9 cellular contexts compared by ENCODE assay signal in genomic region chr17:7235693-7236665, GRCh38. TPM values are rescaled to one million over a fixed set of nuclear protein-coding genes. Genes with fewer than 3 reads are reported as not detected.
DNase-seq lines count a peak whose midpoint lies in the region; ATAC-seq and TF ChIP-seq lines count a peak whose summit lies in the region.
"Had no signal": no experiment of that assay in that cellular context is flagged by ENCODE, and none has a peak within 500 bp of the region (broad histone marks: within the 10 kb centered on the region; RNA-seq: fewer than 3 reads in every experiment).

No MANE protein-coding gene starts in this region.

- CTCF ChIA-PET in PC-3 (lab: Charles Lee), result no interaction called here

- no peak for TF ChIP-seq CTCF in PC-3 (conservative IDR thresholded peaks at IDR 0.05; ENCODE audit: low read depth, low read length)
- TF ChIP-seq CTCF in psoas muscle (IDR thresholded peaks at IDR 0.05), result no peak

- peak overlapping the region; percentile 27 for H3K27ac Mint-ChIP-seq in T-helper 2 cell treated with Interferon-gamma antibody and Interleukin-4, amounts not matched to agents 5 μg/mL and 100 μg/mL, for 36 hours

- H3K4me1 ChIP-seq in PC-3 (ENCODE audit: insufficient read depth, low read length) (peaks cover 45% of the 10 kb centered on the region), psoas muscle (peaks cover 41% of the 10 kb centered on the region)

- peaks cover 8% of the 10 kb centered on the region; the same call in 1 of the 2 replicates for H4K20me1 ChIP-seq in PC-3 (ENCODE audit: low read length)

- H3K4me3 Mint-ChIP-seq in T-helper 2 cell treated with Interferon-gamma antibody and Interleukin-4, amounts not matched to agents 5 μg/mL and 100 μg/mL, for 36 hours, result peak overlapping the region; percentile 99

- no peak overlapping the region for H2AFZ ChIP-seq in PC-3 (ENCODE audit: low read length)

- peak overlapping the region; percentile 64; the same call in 1 of the 2 replicates for H3K27ac ChIP-seq in PC-3 (ENCODE audit: low read length)
- peak overlapping the region; percentile 81 for H3K27ac ChIP-seq in psoas muscle

- peaks cover 45% of the 10 kb centered on the region for H3K4me1 Mint-ChIP-seq in T-helper 2 cell treated with Interferon-gamma antibody and Interleukin-4, amounts not matched to agents 5 μg/mL and 100 μg/mL, for 36 hours (ENCODE audit: low read depth)

- peaks cover 75% of the 10 kb centered on the region for H3K79me2 ChIP-seq in PC-3 (ENCODE audit: low read length)

- no peaks in the 10 kb centered on the region for H3K9me3 ChIP-seq in PC-3 (ENCODE audit: low read length)
- H3K9me3 ChIP-seq in psoas muscle, result no peaks in the 10 kb centered on the region

- no peak overlapping the region for H3K9ac ChIP-seq in PC-3 (ENCODE audit: low read length)

- H3F3A ChIP-seq in PC-3 (ENCODE audit: low read length, unreplicated experiment), result peaks cover 8% of the 10 kb centered on the region

- 78 to 89% (median 83%) methylated on average over 22 of the region's 22 CpGs for WGBS in psoas muscle, 3 donors

- H3K27me3 ChIP-seq in PC-3 (ENCODE audit: low read length), result no peaks in the 10 kb centered on the region
- H3K27me3 ChIP-seq in psoas muscle (ENCODE audit: insufficient read depth in 3 of 3, low read length in 2 of 3), result no peaks in the 10 kb centered on the region

- no peak for ATAC-seq in PC-3
- ATAC-seq in psoas muscle, result no peak
- ATAC-seq in HG03469 (IDR thresholded peaks at IDR 0.05; ENCODE audit: unreplicated experiment), result no peak

- no peaks in the 10 kb centered on the region for H3K9me3 Mint-ChIP-seq in T-helper 2 cell treated with Interferon-gamma antibody and Interleukin-4, amounts not matched to agents 5 μg/mL and 100 μg/mL, for 36 hours

- DNase-seq in T-helper 2 cell treated with Interferon-gamma antibody and Interleukin-4, amounts not matched to agents 5 μg/mL and 100 μg/mL, for 36 hours (ENCODE audit: low spot score), result no peak
- DNase-seq in T-helper 2 cell (no peak), PC-3 (peak; percentile 52), dermis blood vessel endothelial cell (peak; percentile 35), psoas muscle (peak in 1 of 2 donors; percentile 15), hepatic stellate cell (ENCODE audit: low spot score) (no peak)
- no peak for DNase-seq in stimulated activated CD4-positive, alpha-beta T cell treated with anti-CD3 and anti-CD28 coated beads, Interleukin-1b, Interleukin-23, amount 100 ng/mL, for 48 hours
- DNase-seq: NCI-H1930 had no signal

- H3K36me3 ChIP-seq in PC-3 (ENCODE audit: low read depth, low read length) (peaks cover 13% of the 10 kb centered on the region; the same call in 1 of the 2 replicates), psoas muscle (ENCODE audit: insufficient read depth in 1 of 2, low read depth in 1 of 2) (peaks cover 4 to 31% of the 10 kb centered on the region in 2 donors)

- peak overlapping the region; percentile 83; the same call in 1 of the 2 replicates for H3K4me2 ChIP-seq in PC-3 (ENCODE audit: low read length)

- POLR2A ChIA-PET in PC-3 (lab: Charles Lee; ENCODE audit: unreplicated experiment), result no interaction called here

- no peaks in the 10 kb centered on the region for H3K9me2 ChIP-seq in PC-3 (replicated peaks; ENCODE audit: low read length)

- BruUV-seq in PC-3 (replicated peaks; lab: Mats Ljungman, UMichigan), result TSS peak; percentile 1

- H3K4me3 ChIP-seq in PC-3 (ENCODE audit: low read length) (no peak overlapping the region), psoas muscle (peak overlapping the region; percentile 94)

- peaks cover 46% of the 10 kb centered on the region for H3K36me3 Mint-ChIP-seq in T-helper 2 cell treated with Interferon-gamma antibody and Interleukin-4, amounts not matched to agents 5 μg/mL and 100 μg/mL, for 36 hours (ENCODE audit: low read depth)

- no peaks in the 10 kb centered on the region for H3K27me3 Mint-ChIP-seq in T-helper 2 cell treated with Interferon-gamma antibody and Interleukin-4, amounts not matched to agents 5 μg/mL and 100 μg/mL, for 36 hours (ENCODE audit: low read depth)

- intact Hi-C loops in PC-3 (cut with micrococcal nuclease) (loop anchor here (2.0 kb wide), 1 partner anchor 15 kb away; no protein-coding TSS in a partner anchor), psoas muscle (cut with DNase I) (loop anchor here in 1 of 2 donors (2.0 to 10.0 kb wide), 2 partner anchors 15 to 349 kb away; partner anchors contain the start of gene MPDU1)

RNA-seq across cellular contexts. Expression of gene DVL2, which starts 1.7 kb away (rescaled TPM):
- total RNA-seq in PC-3 (2014; rRNA removed) (36.9 and 65.7 TPM in 2 replicates), dermis blood vessel endothelial cell (32.8 and 45.7 TPM in 2 replicates), psoas muscle (10 to 100 TPM; 11.4 to 19.6 (median 13.8) TPM)
- polyA plus RNA-seq in psoas muscle, result 10 to 100 TPM; 10.0 to 22.1 (median 10.0) TPM

RNA-seq across cellular contexts. Expression of gene PHF23, which starts 3.3 kb away (rescaled TPM):
- total RNA-seq in PC-3 (2014; rRNA removed), result 20.8 and 32.7 TPM in 2 replicates
- 41.4 and 42.8 TPM in 2 replicates for total RNA-seq in dermis blood vessel endothelial cell
- total RNA-seq in psoas muscle, result 10 to 100 TPM; 20.9 to 28.8 (median 27.7) TPM
- polyA plus RNA-seq in psoas muscle, result 10 to 100 TPM; 24.0 to 43.3 (median 29.4) TPM

RNA-seq across cellular contexts. Expression of gene GABARAP, which starts 6.3 kb away (rescaled TPM):
- 88.2 and 103 TPM in 2 replicates for total RNA-seq in PC-3 (2014; rRNA removed)
- total RNA-seq in dermis blood vessel endothelial cell, result 148 and 196 TPM in 2 replicates
- 100 to 1,000 TPM; 447 to 492 (median 481) TPM for total RNA-seq in psoas muscle
- polyA plus RNA-seq in psoas muscle, result 100 to 1,000 TPM; 344 to 569 (median 510) TPM

RNA-seq across cellular contexts. Expression of gene CTDNEP1, which starts 15.6 kb away (rescaled TPM):
- total RNA-seq in PC-3 (2014; rRNA removed) (52.4 and 68.5 TPM in 2 replicates), dermis blood vessel endothelial cell (25.2 and 56.5 TPM in 2 replicates), psoas muscle (100 to 1,000 TPM; 208 to 332 (median 254) TPM)
- 100 to 1,000 TPM; 171 to 281 (median 196) TPM for polyA plus RNA-seq in psoas muscle

RNA-seq across cellular contexts. Expression of gene ELP5, which starts 16.0 kb away (rescaled TPM):
- total RNA-seq in PC-3 (2014; rRNA removed) (60.5 and 67.5 TPM in 2 replicates), dermis blood vessel endothelial cell (33.0 and 52.2 TPM in 2 replicates), psoas muscle (10 to 100 TPM; 55.7 to 87.0 (median 74.8) TPM)
- polyA plus RNA-seq in psoas muscle, result 100 to 1,000 TPM in 1 of 3 donors, 10 to 100 TPM in 2; 50.4 to 104 (median 86.0) TPM

Comparison
In these comparisons a context has a peak if more than half of its experiments do, and no peak if none do; other contexts are left out.
1. DNase-seq: peak in PC-3 (single experiment) and dermis blood vessel endothelial cell (single experiment); none in T-helper 2 cell treated with Interferon-gamma antibody and Interleukin-4, amounts not matched to agents 5 μg/mL and 100 μg/mL, for 36 hours (single experiment), T-helper 2 cell (0 of 5), stimulated activated CD4-positive, alpha-beta T cell treated with anti-CD3 and anti-CD28 coated beads, Interleukin-1b, Interleukin-23, amount 100 ng/mL, for 48 hours (single experiment) and hepatic stellate cell (single experiment).